Comparison of ENCODE assay signal across 9 cellular contexts in genomic region chr20:51768759-51769517, GRCh38. TPM values are rescaled to one million over a fixed set of nuclear protein-coding genes. Genes with fewer than 3 reads are reported as not detected.
DNase-seq lines count a peak whose midpoint lies in the region; ATAC-seq and TF ChIP-seq lines count a peak whose summit lies in the region.
"Had no signal": no experiment of that assay in that cellular context is flagged by ENCODE, and none has a peak within 500 bp of the region (broad histone marks: within the 10 kb centered on the region; RNA-seq: fewer than 3 reads in every experiment).

No MANE protein-coding gene starts in this region.

- H3K4me3 ChIP-seq in lung (peak overlapping the region; percentile 1), vagina (peak overlapping the region; percentile 16 to 28)

- peak overlapping the region; percentile 53 for H3K4me3 Mint-ChIP-seq in activated naive CD8-positive, alpha-beta T cell treated with anti-CD3 and anti-CD28 coated beads for 36 hours

- no peak for TF ChIP-seq POLR2A in vagina (IDR thresholded peaks at IDR 0.05)

- no peaks in the 10 kb centered on the region for H3K4me1 ChIP-seq in lung (ENCODE audit: control insufficient read depth in 2 of 2, insufficient read depth in 2 of 2, low read length in 2 of 2)
- H3K4me1 ChIP-seq in vagina = peaks cover 13% of the 10 kb centered on the region

- no peaks in the 10 kb centered on the region for H3K36me3 Mint-ChIP-seq in activated naive CD8-positive, alpha-beta T cell treated with anti-CD3 and anti-CD28 coated beads for 36 hours

- no peaks in the 10 kb centered on the region for H3K9me3 ChIP-seq in lung (ENCODE audit: control insufficient read depth in 2 of 2, insufficient read depth in 1 of 2, low read length in 1 of 2)
- no peaks in the 10 kb centered on the region for H3K9me3 ChIP-seq in vagina

- no peaks in the 10 kb centered on the region for H3K27me3 ChIP-seq in lung (ENCODE audit: control insufficient read depth, insufficient read depth)
- H3K27me3 ChIP-seq in vagina = no peaks in the 10 kb centered on the region

- TF ChIP-seq CTCF in lung (IDR thresholded peaks at IDR 0.05; ENCODE audit: control extremely low read depth, extremely low read depth) (no peak), vagina (IDR thresholded peaks at IDR 0.05) (no peak)

- peak; percentile 5 for DNase-seq in stimulated activated CD4-positive, alpha-beta T cell treated with anti-CD3 and anti-CD28 coated beads, Interleukin-1b, Interleukin-23, amount 100 ng/mL, for 48 hours
- DNase-seq in stimulated activated CD4-positive, alpha-beta T cell treated with anti-CD3 and anti-CD28 coated beads, Interleukin-2, amount 100 ng/mL, for 24 hours = no peak
- no peak for DNase-seq in activated naive CD8-positive, alpha-beta T cell treated with anti-CD3 and anti-CD28 coated beads for 36 hours
- DNase-seq in lung (ENCODE audit: low spot score) = no peak
- DNase-seq in vagina (ENCODE audit: extremely low spot score in 2 of 2) = no peak
- DNase-seq in activated effector memory CD4-positive, alpha-beta T cell treated with anti-CD3 and anti-CD28 coated beads, Interleukin-2, amount 50 U/mL, for 16 hours = no peak
- no peak for DNase-seq in UCSD-AML1 (lab: John Stamatoyannopoulos, UW; ENCODE audit: unreplicated experiment)
- DNase-seq: GDM1 had no signal

- H3K27ac ChIP-seq in lung (ENCODE audit: low read depth in 1 of 2, low read length in 1 of 2) (no peak overlapping the region), vagina (no peak overlapping the region)

- H3K9me3 Mint-ChIP-seq in activated naive CD8-positive, alpha-beta T cell treated with anti-CD3 and anti-CD28 coated beads for 36 hours = no peaks in the 10 kb centered on the region

- intact Hi-C loops in vagina (cut with DNase I) = loop anchor here (10.0 kb wide), 1 partner anchor 124 kb away; no protein-coding TSS in a partner anchor

- WGBS in lung, 2 donors = 30 to 37% methylated on average over 15 to 16 of the region's 16 CpGs

- peaks cover 53% of the 10 kb centered on the region for H3K27me3 Mint-ChIP-seq in activated naive CD8-positive, alpha-beta T cell treated with anti-CD3 and anti-CD28 coated beads for 36 hours

- H3K27ac Mint-ChIP-seq in activated naive CD8-positive, alpha-beta T cell treated with anti-CD3 and anti-CD28 coated beads for 36 hours = no peak overlapping the region

- H3K36me3 ChIP-seq in lung (ENCODE audit: control insufficient read depth in 2 of 2, insufficient read depth in 2 of 2, low read length in 2 of 2) (no peaks in the 10 kb centered on the region), vagina (no peaks in the 10 kb centered on the region)

- H3K4me1 Mint-ChIP-seq in activated naive CD8-positive, alpha-beta T cell treated with anti-CD3 and anti-CD28 coated beads for 36 hours = peaks cover 2% of the 10 kb centered on the region

- ATAC-seq in lung (ENCODE audit: insufficient read depth, low FRiP score) = no peak
- ATAC-seq in HG02759 (IDR thresholded peaks at IDR 0.05; ENCODE audit: unreplicated experiment) = no peak

RNA-seq across cellular contexts. Expression of gene ATP9A, which starts 0.7 kb away (rescaled TPM):
- total RNA-seq in activated naive CD8-positive, alpha-beta T cell treated with anti-CD3 and anti-CD28 coated beads for 36 hours = under 1 TPM; 0.18 to 0.21 TPM
- total RNA-seq in lung (10 to 100 TPM; 21.9 to 43.6 TPM), vagina (35.8 TPM)
- polyA plus RNA-seq in lung = 1 to 10 TPM; 3.3 to 7.9 TPM

RNA-seq across cellular contexts. Expression of gene SALL4, which starts 33.4 kb away (rescaled TPM):
- under 1 TPM; 0.43 to 0.66 TPM for total RNA-seq in activated naive CD8-positive, alpha-beta T cell treated with anti-CD3 and anti-CD28 coated beads for 36 hours
- total RNA-seq in lung (1 to 10 TPM in 1 of 2 donors, under 1 TPM in 1; 0.74 to 3.8 TPM), vagina (not detected)
- under 1 TPM; 0.06 to 0.12 TPM for polyA plus RNA-seq in lung

Comparison
In these comparisons a context has a peak if more than half of its experiments do, and no peak if none do; other contexts are left out.
1. RNA of gene ATP9A, which starts 0.7 kb away (total RNA-seq): 21.9 to 43.6 TPM in lung and 35.8 TPM in vagina (single experiment); 0.18 to 0.21 TPM in activated naive CD8-positive, alpha-beta T cell treated with anti-CD3 and anti-CD28 coated beads for 36 hours; every median in the first group is over 10 times any median in the second.